ENCODE assay signal across 1 cellular context in the genomic region with DNA sequence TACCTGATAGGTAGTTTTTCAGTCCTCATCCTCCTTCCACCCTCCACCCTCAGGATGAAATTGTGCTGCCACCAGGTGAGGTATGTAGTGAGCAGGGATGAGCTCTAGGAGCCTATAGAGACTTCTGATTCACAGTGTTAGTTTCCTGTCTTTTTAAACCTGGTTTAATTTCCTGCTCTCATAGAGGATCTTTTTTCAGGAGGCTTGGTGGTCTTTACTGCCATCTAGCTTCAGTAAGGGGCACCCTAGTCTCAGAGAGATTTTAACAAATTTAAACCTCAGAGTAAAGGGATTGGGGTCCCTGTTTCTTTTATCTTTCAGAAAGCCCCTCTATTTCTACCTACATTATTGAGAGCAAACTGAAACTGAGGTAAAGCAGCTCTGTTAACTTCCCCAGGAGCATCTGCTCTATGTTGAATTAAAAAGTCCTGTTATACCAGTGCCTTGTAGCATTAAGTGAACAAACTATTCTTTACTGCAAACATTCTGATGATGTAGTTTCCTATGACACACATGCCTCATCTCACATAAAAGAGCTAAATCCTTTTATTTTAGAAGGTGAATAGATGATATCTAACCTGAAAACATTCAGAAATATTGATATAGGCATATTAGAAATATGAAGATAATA.
TF ChIP-seq lines count a peak whose summit lies in the region.

No MANE protein-coding gene starts in this region.

TF ChIP-seq in SK-N-SH, 30 proteins besides CTCF, POLR2A, EP300 and RAD21 (continued from another document):
- TF ChIP-seq, protein P1, sequence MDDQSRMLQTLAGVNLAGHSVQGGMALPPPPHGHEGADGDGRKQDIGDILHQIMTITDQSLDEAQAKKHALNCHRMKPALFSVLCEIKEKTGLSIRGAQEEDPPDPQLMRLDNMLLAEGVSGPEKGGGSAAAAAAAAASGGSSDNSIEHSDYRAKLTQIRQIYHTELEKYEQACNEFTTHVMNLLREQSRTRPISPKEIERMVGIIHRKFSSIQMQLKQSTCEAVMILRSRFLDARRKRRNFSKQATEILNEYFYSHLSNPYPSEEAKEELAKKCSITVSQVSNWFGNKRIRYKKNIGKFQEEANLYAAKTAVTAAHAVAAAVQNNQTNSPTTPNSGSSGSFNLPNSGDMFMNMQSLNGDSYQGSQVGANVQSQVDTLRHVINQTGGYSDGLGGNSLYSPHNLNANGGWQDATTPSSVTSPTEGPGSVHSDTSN (IDR thresholded peaks at IDR 0.05): no peak
